Comparison of ENCODE assay signal across 9 cellular contexts in the genomic region with DNA sequence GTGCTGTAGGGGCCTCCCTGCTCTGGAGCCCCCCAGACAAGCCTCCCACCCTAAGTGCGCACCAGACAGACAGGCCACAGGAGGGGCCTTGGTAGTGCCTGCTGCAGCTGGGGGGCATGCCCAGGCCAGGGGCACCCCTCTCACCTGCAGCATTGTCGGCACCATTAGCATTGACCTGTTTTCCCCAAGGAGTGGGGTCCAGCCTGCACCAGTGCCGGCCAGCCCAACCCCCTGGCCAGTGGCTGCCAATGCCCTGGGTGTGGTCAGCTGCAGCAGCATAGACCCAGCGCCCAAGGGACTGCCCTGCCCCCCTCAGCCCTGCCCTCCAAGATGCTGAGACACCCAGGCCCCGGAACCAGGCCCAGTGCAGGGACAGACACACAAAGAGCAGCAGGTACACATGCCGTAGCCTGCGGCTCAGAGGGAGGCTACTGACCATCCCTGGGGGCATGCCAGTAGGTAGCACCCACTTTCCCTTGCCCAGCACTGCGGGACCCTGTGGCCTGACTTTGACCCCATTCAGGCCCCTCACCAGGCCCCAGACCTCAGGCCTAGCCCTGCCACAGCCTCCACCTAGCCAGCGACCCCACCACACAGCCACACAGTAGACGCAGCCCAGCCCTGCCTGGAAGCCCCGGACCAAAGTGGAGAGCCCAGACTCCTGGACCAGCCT. TPM values are rescaled to one million over a fixed set of nuclear protein-coding genes. Genes with fewer than 3 reads are reported as not detected.
DNase-seq lines count a peak whose midpoint lies in the region; TF ChIP-seq lines count a peak whose summit lies in the region.
"Had no signal": no experiment of that assay in that cellular context is flagged by ENCODE, and none has a peak within 500 bp of the region (broad histone marks: within the 10 kb centered on the region; RNA-seq: fewer than 3 reads in every experiment).

No MANE protein-coding gene starts in this region.

- H2AK5ac ChIP-seq in mesendoderm (ENCODE audit: low read length), result no peak overlapping the region

- no peaks in the 10 kb centered on the region for H3K36me3 ChIP-seq in KMS-11 (ENCODE audit: insufficient read depth)
- H3K36me3 ChIP-seq in suprapubic skin, result no peaks in the 10 kb centered on the region
- H3K36me3 ChIP-seq in mesendoderm (ENCODE audit: control insufficient read depth, insufficient read depth, low read length), result no peaks in the 10 kb centered on the region

- H3K4me1 Mint-ChIP-seq in MCF 10A (ENCODE audit: insufficient read depth, unreplicated experiment), result peaks cover 34% of the 10 kb centered on the region

- H4K8ac ChIP-seq in mesendoderm (ENCODE audit: low read depth, low read length), result no peak overlapping the region

- H3K27me3 ChIP-seq in KMS-11 (ENCODE audit: insufficient read depth, low read depth) (no peaks in the 10 kb centered on the region), suprapubic skin (no peaks in the 10 kb centered on the region), mesendoderm (ENCODE audit: insufficient read depth, low read length, poor library complexity) (no peaks in the 10 kb centered on the region)

- no peak for TF ChIP-seq CTCF in KMS-11 (conservative IDR thresholded peaks at IDR 0.05; ENCODE audit: low read depth, low read length)
- no peak for TF ChIP-seq CTCF in MCF 10A (IDR thresholded peaks at IDR 0.05; ENCODE audit: unreplicated experiment)
- no peak for TF ChIP-seq CTCF in suprapubic skin (IDR thresholded peaks at IDR 0.05)

- H3K9me3 ChIP-seq in suprapubic skin, result no peaks in the 10 kb centered on the region

- peaks cover 10% of the 10 kb centered on the region for H3K36me3 Mint-ChIP-seq in MCF 10A (ENCODE audit: insufficient read depth, unreplicated experiment)

- no peak overlapping the region for H3K9ac ChIP-seq in KMS-11
- no peak overlapping the region for H3K9ac ChIP-seq in mesendoderm (ENCODE audit: low read length)

- 40% methylated on average over 1 of the region's 11 CpGs for WGBS in suprapubic skin
- WGBS in mesendoderm (ENCODE audit: extremely low coverage, insufficient coverage, low lambda C conversion rate), result no CpG with 5 or more reads among the region's 11 CpGs

- H2BK15ac ChIP-seq in mesendoderm (replicated peaks; ENCODE audit: low read depth), result no peak overlapping the region

- BruUV-seq in MCF 10A (replicated peaks; lab: Mats Ljungman, UMichigan), result TSS peak; percentile 29

- H3K27ac Mint-ChIP-seq in MCF 10A (ENCODE audit: low read depth, unreplicated experiment), result peak overlapping the region; percentile 92

- CTCF ChIA-PET in MCF 10A (lab: Yijun Ruan, JAX), result interaction anchor here (0.7 to 6.5 kb wide), 9 partner anchors 10 to 108 kb away, joined by 3 to 167 read pairs (median 7); partner anchors contain the start of gene CDCA4

- no peak overlapping the region for H3K18ac ChIP-seq in mesendoderm (ENCODE audit: low read length)

- no peak overlapping the region for H4K5ac ChIP-seq in mesendoderm (ENCODE audit: low read length)

- no peaks in the 10 kb centered on the region for H3K79me1 ChIP-seq in mesendoderm (ENCODE audit: low read length)

- no peak overlapping the region for H3K4me3 ChIP-seq in KMS-11 (IDR thresholded peaks at IDR 0.05; ENCODE audit: insufficient read depth, low read depth, low read length)
- H3K4me3 ChIP-seq in suprapubic skin, result peak overlapping the region; percentile 68
- H3K4me3 ChIP-seq in mesendoderm (ENCODE audit: low read length), result no peak overlapping the region
- H3K4me3 ChIP-seq: lung had no signal

- no peak for TF ChIP-seq EP300 in suprapubic skin (IDR thresholded peaks at IDR 0.05)

- H3K4me3 Mint-ChIP-seq in MCF 10A (ENCODE audit: unreplicated experiment), result peak overlapping the region; percentile 97

- DNase-seq in MCF 10A (ENCODE audit: unreplicated experiment) (peak; percentile 37), kidney tubule cell (ENCODE audit: low spot score) (peak; percentile 50), suprapubic skin (ENCODE audit: low spot score in 2 of 2) (peak; percentile 74 to 79), NCI-H1694 (lab: John Stamatoyannopoulos, UW) (no peak), mesendoderm (no peak), HCEC 1CT (no peak)

- TF ChIP-seq POLR2A in suprapubic skin (IDR thresholded peaks at IDR 0.05), result no peak

- H3K4me1 ChIP-seq in KMS-11 (ENCODE audit: low read depth, poor library complexity, severe bottlenecking), result peaks cover 15% of the 10 kb centered on the region
- H3K4me1 ChIP-seq in suprapubic skin, result peaks cover 66% of the 10 kb centered on the region
- H3K4me1 ChIP-seq in mesendoderm (ENCODE audit: control insufficient read depth, low read depth, low read length), result no peaks in the 10 kb centered on the region

- H3K23ac ChIP-seq in mesendoderm (ENCODE audit: low read length), result no peak overlapping the region

- H2AFZ ChIP-seq in KMS-11 (ENCODE audit: low read depth), result no peak overlapping the region

- H3K79me2 ChIP-seq in KMS-11 (ENCODE audit: insufficient read depth, low read depth) (no peaks in the 10 kb centered on the region), mesendoderm (ENCODE audit: control insufficient read depth, insufficient read depth, low read length) (no peaks in the 10 kb centered on the region)

- H2BK5ac ChIP-seq in mesendoderm (ENCODE audit: low read length), result no peak overlapping the region

- H3K4me2 ChIP-seq in KMS-11, result peak overlapping the region; percentile 21; the same call in 1 of the 2 replicates
- no peak overlapping the region for H3K4me2 ChIP-seq in mesendoderm (ENCODE audit: low read length)

- H4K20me1 ChIP-seq in KMS-11 (ENCODE audit: insufficient read depth), result no peaks in the 10 kb centered on the region

- no peak overlapping the region for H2BK120ac ChIP-seq in mesendoderm (ENCODE audit: low read depth, low read length)

- H3K56ac ChIP-seq in mesendoderm (ENCODE audit: low read length), result no peak overlapping the region

- intact Hi-C loops in MCF 10A (cut with micrococcal nuclease), result loop anchor here (2.0 kb wide), 1 partner anchor 304 kb away; no protein-coding TSS in a partner anchor

- H3K27ac ChIP-seq in KMS-11 (no peak overlapping the region), suprapubic skin (peak overlapping the region; percentile 49), mesendoderm (ENCODE audit: low read depth, low read length) (no peak overlapping the region)

- no peak overlapping the region for H3K4ac ChIP-seq in mesendoderm (ENCODE audit: low read depth, low read length)

- H3K27me3 Mint-ChIP-seq in MCF 10A (ENCODE audit: insufficient read depth, unreplicated experiment), result no peaks in the 10 kb centered on the region

- H3K9me3 Mint-ChIP-seq in MCF 10A (ENCODE audit: unreplicated experiment), result no peaks in the 10 kb centered on the region

- POLR2A ChIA-PET in MCF 10A (lab: Yijun Ruan, JAX), result interaction anchor here (0.8 to 11.4 kb wide), 7 partner anchors 8 to 68 kb away, joined by 3 to 636 read pairs (median 4); partner anchors contain the start of genes CDCA4 and CLBA1

RNA-seq across cellular contexts. Expression of gene AHNAK2, which starts 1.0 kb away (rescaled TPM):
- total RNA-seq in MCF 10A (2022), result 218 and 286 TPM in 2 replicates
- 100 to 1,000 TPM; 829 to 975 (median 858) TPM for total RNA-seq in suprapubic skin
- polyA plus RNA-seq in mesendoderm (2013, experiment 1 of 2), result 0.17 TPM
- polyA plus RNA-seq in mesendoderm (2013, experiment 2 of 2), result 0.21 TPM

RNA-seq across cellular contexts. Expression of gene CLBA1, which starts 8.4 kb away (rescaled TPM):
- total RNA-seq in MCF 10A (2022) (20.3 and 24.3 TPM in 2 replicates), suprapubic skin (10 to 100 TPM in 2 of 4 donors, 1 to 10 TPM in 2; 6.3 to 10.9 (median 9.1) TPM)
- polyA plus RNA-seq in mesendoderm (2013, experiment 1 of 2), result 1.2 TPM
- polyA plus RNA-seq in mesendoderm (2013, experiment 2 of 2), result 1.6 TPM

RNA-seq across cellular contexts. Expression of gene CDCA4, which starts 43.7 kb away (rescaled TPM):
- total RNA-seq in MCF 10A (2022) (29.3 and 33.0 TPM in 2 replicates), suprapubic skin (10 to 100 TPM; 27.7 to 38.6 (median 35.8) TPM)
- polyA plus RNA-seq in mesendoderm (2013, experiment 1 of 2), result 41.6 TPM
- polyA plus RNA-seq in mesendoderm (2013, experiment 2 of 2), result 41.5 TPM

RNA-seq across cellular contexts. Expression of gene PLD4, which starts 52.5 kb away (rescaled TPM):
- total RNA-seq in MCF 10A (2022), result not detected in 2 replicates
- under 1 TPM in 1 of 4 donors, not detected in 3; 0.16 TPM for total RNA-seq in suprapubic skin
- not detected for polyA plus RNA-seq in mesendoderm (2013, experiment 1 of 2)
- polyA plus RNA-seq in mesendoderm (2013, experiment 2 of 2), result not detected
- total RNA-seq: activated CD8-positive, alpha-beta memory T cell treated with anti-CD3 and anti-CD28 coated beads for 36 hours had no signal

Comparison
In these comparisons a context has a peak if more than half of its experiments do, and no peak if none do; other contexts are left out.
1. DNase-seq: peak in MCF 10A (single experiment), kidney tubule cell (single experiment) and suprapubic skin (2 of 2); none in NCI-H1694 (single experiment), mesendoderm (single experiment) and HCEC 1CT (single experiment).